Comparison of ENCODE assay signal across 20 cellular contexts in the genomic region with DNA sequence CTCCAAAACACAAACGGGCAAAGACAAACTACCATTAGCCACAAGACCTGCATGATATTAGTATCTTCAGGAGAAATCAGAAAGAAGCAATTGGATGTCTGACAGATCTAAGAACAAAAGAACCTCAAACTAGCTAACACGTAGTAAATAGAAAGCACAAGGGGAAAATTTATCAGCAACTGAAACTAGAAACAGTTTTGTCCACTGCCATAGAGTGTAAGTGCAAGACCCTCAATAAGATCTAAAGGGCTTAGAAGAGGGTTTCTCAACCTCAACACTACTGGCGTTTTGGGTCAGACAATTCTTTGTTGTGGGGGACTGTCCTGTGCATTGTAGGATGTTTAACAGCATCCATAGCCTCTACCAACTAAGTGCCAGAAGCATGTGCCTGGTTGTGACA. TPM values are rescaled to one million over a fixed set of nuclear protein-coding genes. Genes with fewer than 3 reads are reported as not detected.
DNase-seq lines count a peak whose midpoint lies in the region; ATAC-seq and TF ChIP-seq lines count a peak whose summit lies in the region.
"Had no signal": no experiment of that assay in that cellular context is flagged by ENCODE, and none has a peak within 500 bp of the region (broad histone marks: within the 10 kb centered on the region; RNA-seq: fewer than 3 reads in every experiment).

No MANE protein-coding gene starts in this region.

- H3K79me2 ChIP-seq in GM23338 (replicated peaks; ENCODE audit: insufficient read depth): no peaks in the 10 kb centered on the region

- no peaks in the 10 kb centered on the region for H3F3A ChIP-seq in GM23338 (replicated peaks; ENCODE audit: low read depth)

- no peaks in the 10 kb centered on the region for H3K27me3 ChIP-seq in CD4-positive, alpha-beta memory T cell (ENCODE audit: insufficient read depth, low read length)
- no peaks in the 10 kb centered on the region for H3K27me3 ChIP-seq in naive thymus-derived CD4-positive, alpha-beta T cell (ENCODE audit: control insufficient read depth in 2 of 2, insufficient read depth in 2 of 2, low read length in 2 of 2)
- no peaks in the 10 kb centered on the region for H3K27me3 ChIP-seq in GM23338 (ENCODE audit: insufficient read depth)

- TF ChIP-seq CTCF in GM23338 (conservative IDR thresholded peaks at IDR 0.05; ENCODE audit: low read depth in 2 of 2): no peak

- H3K9me3 ChIP-seq in CD4-positive, alpha-beta memory T cell (ENCODE audit: control insufficient read depth in 1 of 2, low read length in 2 of 2): no peaks in the 10 kb centered on the region
- H3K9me3 ChIP-seq in naive thymus-derived CD4-positive, alpha-beta T cell (ENCODE audit: control insufficient read depth in 2 of 3, low read length in 3 of 3): no peaks in the 10 kb centered on the region
- H3K9me3 ChIP-seq: HAP-1 had no signal

- no peak overlapping the region for H3K4me2 ChIP-seq in GM23338

- H3K4me3 ChIP-seq in CD4-positive, alpha-beta memory T cell (ENCODE audit: low read length in 2 of 2): no peak overlapping the region
- no peak overlapping the region for H3K4me3 ChIP-seq in naive thymus-derived CD4-positive, alpha-beta T cell (ENCODE audit: low read length)
- H3K4me3 ChIP-seq in GM23338: no peak overlapping the region
- H3K4me3 ChIP-seq: HAP-1 had no signal

- peak; percentile 19 for ATAC-seq in activated CD4-positive, alpha-beta T cell treated with anti-CD3 and anti-CD28 coated beads for 36 hours
- ATAC-seq in T-cell (replicated peaks in 1 of 4) (no peak), GM19452 (IDR thresholded peaks at IDR 0.05; ENCODE audit: unreplicated experiment) (no peak), GM23338 (no peak)
- no peak for ATAC-seq in naive thymus-derived CD4-positive, alpha-beta T cell
- ATAC-seq: Right ventricle myocardium inferior had no signal

- H3K4me1 Mint-ChIP-seq in activated CD4-positive, alpha-beta T cell treated with anti-CD3 and anti-CD28 coated beads for 36 hours: peaks cover 11% of the 10 kb centered on the region
- H3K4me1 Mint-ChIP-seq in activated CD4-positive, alpha-beta T cell treated with anti-CD3 and anti-CD28 coated beads, Interleukin-2, amount 10 ng/mL, durations not matched to agents 24 days and 14 days: no peaks in the 10 kb centered on the region
- H3K4me1 Mint-ChIP-seq in CD4-positive, alpha-beta memory T cell: peaks cover 15 to 25% (median 22%) of the 10 kb centered on the region in 4 donors
- peaks cover 5 to 23% (median 14%) of the 10 kb centered on the region in 3 donors for H3K4me1 Mint-ChIP-seq in T-cell
- H3K4me1 Mint-ChIP-seq in naive thymus-derived CD4-positive, alpha-beta T cell: peaks cover 0 to 11% (median 3%) of the 10 kb centered on the region in 7 donors
- no peaks in the 10 kb centered on the region for H3K4me1 Mint-ChIP-seq in GM23338
- H3K4me1 Mint-ChIP-seq: B cell had no signal

- no peaks in the 10 kb centered on the region for H4K20me1 ChIP-seq in GM23338 (replicated peaks; ENCODE audit: insufficient read depth)

- no peaks in the 10 kb centered on the region for H3K27me3 Mint-ChIP-seq in activated CD4-positive, alpha-beta T cell treated with anti-CD3 and anti-CD28 coated beads for 36 hours
- no peaks in the 10 kb centered on the region for H3K27me3 Mint-ChIP-seq in activated CD4-positive, alpha-beta T cell treated with anti-CD3 and anti-CD28 coated beads, Interleukin-2, amount 10 ng/mL, durations not matched to agents 24 days and 14 days
- H3K27me3 Mint-ChIP-seq in CD4-positive, alpha-beta memory T cell: no peaks in the 10 kb centered on the region
- H3K27me3 Mint-ChIP-seq in T-cell (no peaks in the 10 kb centered on the region), GM23338 (ENCODE audit: insufficient read depth, low read depth, poor library complexity) (no peaks in the 10 kb centered on the region)
- no peaks in the 10 kb centered on the region for H3K27me3 Mint-ChIP-seq in naive thymus-derived CD4-positive, alpha-beta T cell
- H3K27me3 Mint-ChIP-seq: B cell had no signal

- no peaks in the 10 kb centered on the region for H3K9me2 ChIP-seq in GM23338 (ENCODE audit: insufficient read depth)

- intact Hi-C loops in activated CD4-positive, alpha-beta T cell treated with anti-CD3 and anti-CD28 coated beads for 36 hours (cut with DNase I, micrococcal nuclease): no loop called here
- intact Hi-C loops in activated CD4-positive, alpha-beta T cell treated with anti-CD3 and anti-CD28 coated beads, Interleukin-2, amount 10 ng/mL, durations not matched to agents 24 days and 14 days (cut with micrococcal nuclease): no loop called here
- intact Hi-C loops in CD4-positive, alpha-beta memory T cell (cut with micrococcal nuclease): no loop called here
- intact Hi-C loops in naive thymus-derived CD4-positive, alpha-beta T cell (cut with micrococcal nuclease): no loop called here

- POLR2A ChIA-PET in activated CD4-positive, alpha-beta T cell treated with anti-CD3 and anti-CD28 coated beads for 36 hours (lab: Charles Lee): no interaction called here
- POLR2A ChIA-PET in CD4-positive, alpha-beta memory T cell (lab: Charles Lee; ENCODE audit: partially characterized antibody): no interaction called here
- POLR2A ChIA-PET in T-cell (lab: Charles Lee): no interaction called here
- POLR2A ChIA-PET in naive thymus-derived CD4-positive, alpha-beta T cell (lab: Charles Lee): no interaction called here

- no peak overlapping the region for H2AFZ ChIP-seq in GM23338

- no peaks in the 10 kb centered on the region for H3K36me3 ChIP-seq in CD4-positive, alpha-beta memory T cell (ENCODE audit: insufficient read depth, low read length)
- peaks cover 0 to 1% (median 0%) of the 10 kb centered on the region in 3 experiments for H3K36me3 ChIP-seq in naive thymus-derived CD4-positive, alpha-beta T cell (ENCODE audit: control insufficient read depth in 2 of 3, insufficient read depth in 3 of 3, low read length in 3 of 3)
- H3K36me3 ChIP-seq in GM23338 (ENCODE audit: insufficient read depth): peaks cover 5% of the 10 kb centered on the region; the same call in 1 of the 2 replicates

- DNase-seq in activated CD4-positive, alpha-beta T cell treated with anti-CD3 and anti-CD28 coated beads for 36 hours: no peak
- no peak for DNase-seq in activated CD4-positive, alpha-beta T cell treated with anti-CD3 and anti-CD28 coated beads, Interleukin-2, amount 10 ng/mL, durations not matched to agents 24 days and 14 days
- no peak for DNase-seq in CD4-positive, alpha-beta memory T cell
- DNase-seq in T-cell (no peak), NK-92 (lab: John Stamatoyannopoulos, UW; ENCODE audit: unreplicated experiment) (no peak), GM23338 (ENCODE audit: low spot score) (no peak)
- no peak for DNase-seq in naive thymus-derived CD4-positive, alpha-beta T cell
- DNase-seq: DMS79, IMR-90, Karpas-422, NCI-H1048, NCI-H1436, NCI-H1930, NCI-H2171, NCI-H526 had no signal

- no peak overlapping the region for H3K27ac ChIP-seq in CD4-positive, alpha-beta memory T cell (ENCODE audit: low read depth, low read length)
- no peak overlapping the region for H3K27ac ChIP-seq in naive thymus-derived CD4-positive, alpha-beta T cell (ENCODE audit: low read depth, low read length)
- no peak overlapping the region for H3K27ac ChIP-seq in GM23338 (ENCODE audit: low read depth)
- H3K27ac ChIP-seq: 22Rv1 had no signal

- CTCF ChIA-PET in activated CD4-positive, alpha-beta T cell treated with anti-CD3 and anti-CD28 coated beads for 36 hours (lab: Charles Lee): interaction anchor here (0.6 kb wide), 1 partner anchor 125 kb away, joined by 3 read pairs; no protein-coding TSS in a partner anchor
- CTCF ChIA-PET in CD4-positive, alpha-beta memory T cell (lab: Charles Lee; ENCODE audit: partially characterized antibody): interaction anchor here (0.9 kb wide), 1 partner anchor 339 kb away, joined by 3 read pairs; no protein-coding TSS in a partner anchor
- CTCF ChIA-PET in T-cell (lab: Charles Lee): no interaction called here
- CTCF ChIA-PET in naive thymus-derived CD4-positive, alpha-beta T cell (lab: Charles Lee): no interaction called here

- H3K4me3 Mint-ChIP-seq in activated CD4-positive, alpha-beta T cell treated with anti-CD3 and anti-CD28 coated beads for 36 hours: no peak overlapping the region
- no peak overlapping the region for H3K4me3 Mint-ChIP-seq in activated CD4-positive, alpha-beta T cell treated with anti-CD3 and anti-CD28 coated beads, Interleukin-2, amount 10 ng/mL, durations not matched to agents 24 days and 14 days
- H3K4me3 Mint-ChIP-seq in CD4-positive, alpha-beta memory T cell: no peak overlapping the region
- H3K4me3 Mint-ChIP-seq in T-cell (no peak overlapping the region), GM23338 (no peak overlapping the region)
- no peak overlapping the region for H3K4me3 Mint-ChIP-seq in naive thymus-derived CD4-positive, alpha-beta T cell
- H3K4me3 Mint-ChIP-seq: B cell had no signal

- peaks cover 23% of the 10 kb centered on the region for H3K36me3 Mint-ChIP-seq in activated CD4-positive, alpha-beta T cell treated with anti-CD3 and anti-CD28 coated beads for 36 hours (ENCODE audit: low read depth)
- peaks cover 24% of the 10 kb centered on the region for H3K36me3 Mint-ChIP-seq in activated CD4-positive, alpha-beta T cell treated with anti-CD3 and anti-CD28 coated beads, Interleukin-2, amount 10 ng/mL, durations not matched to agents 24 days and 14 days (ENCODE audit: low read depth)
- peaks cover 26 to 45% of the 10 kb centered on the region in 2 donors for H3K36me3 Mint-ChIP-seq in CD4-positive, alpha-beta memory T cell
- H3K36me3 Mint-ChIP-seq in T-cell (peaks cover 31% of the 10 kb centered on the region), GM23338 (ENCODE audit: low read depth) (peaks cover 9% of the 10 kb centered on the region; the same call in 2 of the 3 replicates)
- peaks cover 3 to 37% (median 23%) of the 10 kb centered on the region in 5 donors for H3K36me3 Mint-ChIP-seq in naive thymus-derived CD4-positive, alpha-beta T cell

- H3K27ac Mint-ChIP-seq in activated CD4-positive, alpha-beta T cell treated with anti-CD3 and anti-CD28 coated beads for 36 hours: peak overlapping the region; percentile 55
- no peak overlapping the region for H3K27ac Mint-ChIP-seq in activated CD4-positive, alpha-beta T cell treated with anti-CD3 and anti-CD28 coated beads, Interleukin-2, amount 10 ng/mL, durations not matched to agents 24 days and 14 days
- peak overlapping the region; percentile 23 to 90 (median 69) for H3K27ac Mint-ChIP-seq in CD4-positive, alpha-beta memory T cell
- H3K27ac Mint-ChIP-seq in T-cell (peak overlapping the region; percentile 56 to 70), GM23338 (no peak overlapping the region)
- H3K27ac Mint-ChIP-seq in naive thymus-derived CD4-positive, alpha-beta T cell: peak overlapping the region in 6 of 9 donors; percentile 1 to 73 (median 52)
- H3K27ac Mint-ChIP-seq: B cell had no signal

- H3K4me1 ChIP-seq in CD4-positive, alpha-beta memory T cell (ENCODE audit: insufficient read depth, low read length): peaks cover 19% of the 10 kb centered on the region
- H3K4me1 ChIP-seq in naive thymus-derived CD4-positive, alpha-beta T cell (ENCODE audit: control insufficient read depth in 2 of 2, insufficient read depth in 2 of 2, low read length in 2 of 2): no peaks in the 10 kb centered on the region
- H3K4me1 ChIP-seq in GM23338 (ENCODE audit: insufficient read depth): no peaks in the 10 kb centered on the region
- H3K4me1 ChIP-seq: HAP-1 had no signal

- H3K9me3 Mint-ChIP-seq in activated CD4-positive, alpha-beta T cell treated with anti-CD3 and anti-CD28 coated beads for 36 hours (ENCODE audit: low read depth): peaks cover 3% of the 10 kb centered on the region
- peaks cover 7% of the 10 kb centered on the region for H3K9me3 Mint-ChIP-seq in activated CD4-positive, alpha-beta T cell treated with anti-CD3 and anti-CD28 coated beads, Interleukin-2, amount 10 ng/mL, durations not matched to agents 24 days and 14 days
- peaks cover 0 to 4% (median 1%) of the 10 kb centered on the region in 8 donors for H3K9me3 Mint-ChIP-seq in CD4-positive, alpha-beta memory T cell
- H3K9me3 Mint-ChIP-seq in T-cell: peaks cover 0 to 7% (median 7%) of the 10 kb centered on the region in 3 donors
- H3K9me3 Mint-ChIP-seq in naive thymus-derived CD4-positive, alpha-beta T cell: peaks cover 0 to 8% (median 0%) of the 10 kb centered on the region in 11 donors
- H3K9me3 Mint-ChIP-seq in GM23338: peaks cover 9% of the 10 kb centered on the region

RNA-seq across cellular contexts. Expression of a gene that starts 54.0 kb away (rescaled TPM):
- total RNA-seq in activated CD4-positive, alpha-beta T cell treated with anti-CD3 and anti-CD28 coated beads for 36 hours: 10 to 100 TPM; 11.1 to 14.1 TPM
- 15.4 and 17.1 TPM in 2 replicates for total RNA-seq in activated CD4-positive, alpha-beta T cell treated with anti-CD3 and anti-CD28 coated beads, Interleukin-2, amount 10 ng/mL, durations not matched to agents 24 days and 14 days
- 10 to 100 TPM; 41.0 to 43.9 TPM for total RNA-seq in CD4-positive, alpha-beta memory T cell
- polyA plus RNA-seq in CD4-positive, alpha-beta memory T cell: 10 to 100 TPM; 24.5 to 26.7 TPM
- total RNA-seq in T-cell: 10 to 100 TPM; 28.7 to 34.5 (median 31.2) TPM
- total RNA-seq in naive thymus-derived CD4-positive, alpha-beta T cell: 10 to 100 TPM; 28.3 to 40.9 (median 32.8) TPM
- 10 to 100 TPM; 25.5 to 27.3 TPM for polyA plus RNA-seq in naive thymus-derived CD4-positive, alpha-beta T cell
- total RNA-seq in GM23338 (2014; rRNA removed; shearing (Covaris generic)): 7.9 and 14.5 TPM in 2 replicates
- polyA plus RNA-seq in GM23338 (2016; fragmentation: Nextera tagmentation; extraction: Ambion mirVana): 11.8 and 12.3 TPM in 2 replicates

RNA-seq across cellular contexts. Expression of a gene that starts 55.6 kb away (rescaled TPM):
- 10 to 100 TPM; 57.2 to 62.0 TPM for total RNA-seq in activated CD4-positive, alpha-beta T cell treated with anti-CD3 and anti-CD28 coated beads for 36 hours
- 47.6 and 52.2 TPM in 2 replicates for total RNA-seq in activated CD4-positive, alpha-beta T cell treated with anti-CD3 and anti-CD28 coated beads, Interleukin-2, amount 10 ng/mL, durations not matched to agents 24 days and 14 days
- total RNA-seq in CD4-positive, alpha-beta memory T cell: 10 to 100 TPM; 13.4 to 13.5 TPM
- 1 to 10 TPM; 3.6 to 9.7 TPM for polyA plus RNA-seq in CD4-positive, alpha-beta memory T cell
- total RNA-seq in T-cell: 10 to 100 TPM in 3 of 5 donors, 1 to 10 TPM in 2; 4.9 to 14.1 (median 13.6) TPM
- total RNA-seq in naive thymus-derived CD4-positive, alpha-beta T cell: 10 to 100 TPM in 3 of 5 experiments, 1 to 10 TPM in 2; 3.6 to 26.0 (median 13.5) TPM
- 10 to 100 TPM in 1 of 2 donors, 1 to 10 TPM in 1; 9.2 to 13.2 TPM for polyA plus RNA-seq in naive thymus-derived CD4-positive, alpha-beta T cell
- 41.1 and 49.9 TPM in 2 replicates for total RNA-seq in GM23338 (2014; rRNA removed; shearing (Covaris generic))
- 17.0 and 18.1 TPM in 2 replicates for polyA plus RNA-seq in GM23338 (2016; fragmentation: Nextera tagmentation; extraction: Ambion mirVana)

RNA-seq across cellular contexts. Expression of a gene that starts 55.9 kb away (rescaled TPM):
- 10 to 100 TPM; 26.1 to 27.2 TPM for total RNA-seq in activated CD4-positive, alpha-beta T cell treated with anti-CD3 and anti-CD28 coated beads for 36 hours
- 23.2 and 24.4 TPM in 2 replicates for total RNA-seq in activated CD4-positive, alpha-beta T cell treated with anti-CD3 and anti-CD28 coated beads, Interleukin-2, amount 10 ng/mL, durations not matched to agents 24 days and 14 days
- 10 to 100 TPM in 1 of 2 experiments, 1 to 10 TPM in 1; 9.0 to 10.2 TPM for total RNA-seq in CD4-positive, alpha-beta memory T cell
- 1 to 10 TPM; 6.1 to 7.0 TPM for polyA plus RNA-seq in CD4-positive, alpha-beta memory T cell
- total RNA-seq in T-cell: 10 to 100 TPM in 3 of 5 donors, 1 to 10 TPM in 2; 8.1 to 12.7 (median 10.3) TPM
- 10 to 100 TPM in 2 of 5 experiments, 1 to 10 TPM in 3; 5.2 to 25.1 (median 9.5) TPM for total RNA-seq in naive thymus-derived CD4-positive, alpha-beta T cell
- 1 to 10 TPM; 5.1 to 6.9 TPM for polyA plus RNA-seq in naive thymus-derived CD4-positive, alpha-beta T cell
- 23.5 and 40.7 TPM in 2 replicates for total RNA-seq in GM23338 (2014; rRNA removed; shearing (Covaris generic))
- 8.8 and 13.6 TPM in 2 replicates for polyA plus RNA-seq in GM23338 (2016; fragmentation: Nextera tagmentation; extraction: Ambion mirVana)

Comparison
In these comparisons a context has a peak if more than half of its experiments do, and no peak if none do; other contexts are left out.
1. H3K27ac Mint-ChIP-seq: peak in activated CD4-positive, alpha-beta T cell treated with anti-CD3 and anti-CD28 coated beads for 36 hours (single experiment), CD4-positive, alpha-beta memory T cell (7 of 7), T-cell (2 of 2) and naive thymus-derived CD4-positive, alpha-beta T cell (6 of 9); none in activated CD4-positive, alpha-beta T cell treated with anti-CD3 and anti-CD28 coated beads, Interleukin-2, amount 10 ng/mL, durations not matched to agents 24 days and 14 days (single experiment) and GM23338 (single experiment).
2. CTCF ChIA-PET loops: an anchor here in activated CD4-positive, alpha-beta T cell treated with anti-CD3 and anti-CD28 coated beads for 36 hours (0.6 kb wide) and CD4-positive, alpha-beta memory T cell (0.9 kb wide); none called in T-cell and naive thymus-derived CD4-positive, alpha-beta T cell.